ENCODE assay signal across 18 cellular contexts in the genomic region with DNA sequence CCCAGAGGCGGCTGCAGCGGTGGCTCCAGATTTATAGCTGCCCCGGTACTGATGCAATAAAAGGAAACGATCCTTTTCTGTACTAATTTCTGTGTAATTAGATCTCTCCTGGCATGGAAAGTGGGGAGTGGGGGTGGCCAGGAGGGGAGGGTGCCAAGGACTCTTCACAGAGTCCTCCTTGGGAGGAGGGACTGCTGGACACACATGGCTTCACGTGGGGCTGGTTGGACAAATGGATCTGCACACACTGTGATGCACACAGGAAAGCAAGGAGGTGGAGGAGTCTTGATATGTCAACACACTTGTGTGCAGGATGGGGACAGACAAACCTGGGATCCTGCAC. TPM values are rescaled to one million over a fixed set of nuclear protein-coding genes. Genes with fewer than 3 reads are reported as not detected.
DNase-seq lines count a peak whose midpoint lies in the region; TF ChIP-seq lines count a peak whose summit lies in the region.
"Had no signal": no experiment of that assay in that cellular context is flagged by ENCODE, and none has a peak within 500 bp of the region (broad histone marks: within the 10 kb centered on the region; RNA-seq: fewer than 3 reads in every experiment).

No MANE protein-coding gene starts in this region.

- WGBS in neuronal stem cell (ENCODE audit: extremely low coverage in 2 of 2, insufficient read length in 2 of 2, insufficient replicate concordance in 1 of 2), 2 donors: no CpG with 5 or more reads among the region's 5 CpGs

- H3K9me3 Mint-ChIP-seq in HFFc6: no peaks in the 10 kb centered on the region
- H3K9me3 Mint-ChIP-seq: CD8-positive, alpha-beta T cell had no signal

- peaks cover 43% of the 10 kb centered on the region for H3K27me3 Mint-ChIP-seq in HFFc6 (ENCODE audit: insufficient read depth)

- no peak overlapping the region for H3K27ac ChIP-seq in HEK293 (ENCODE audit: extremely low read depth, low read depth, low read length)
- peak overlapping the region; percentile 51 for H3K27ac ChIP-seq in cingulate gyrus (ENCODE audit: low read depth, low read length)
- H3K27ac ChIP-seq in neuronal stem cell (replicated peaks; ENCODE audit: low read length): no peak overlapping the region

- TF ChIP-seq CTCF in AG10803 (conservative IDR thresholded peaks at IDR 0.05; ENCODE audit: low read length) (no peak), HEK293 (tag by site-specific recombination; IDR thresholded peaks at IDR 0.05) (no peak), HFFc6 (IDR thresholded peaks at IDR 0.05) (no peak)

- no peak overlapping the region for H3K23ac ChIP-seq in neuronal stem cell (ENCODE audit: low read depth, low read length, poor library complexity)

- H3K9me3 ChIP-seq in HEK293 (ENCODE audit: control insufficient read depth, insufficient read depth, low read depth, low read length) (no peaks in the 10 kb centered on the region), neuronal stem cell (replicated peaks in 1 of 2; ENCODE audit: control insufficient read depth in 2 of 2, insufficient read depth in 1 of 2, low read depth in 1 of 2, low read length in 2 of 2) (no peaks in the 10 kb centered on the region)

- peaks cover 39% of the 10 kb centered on the region for H3K4me1 Mint-ChIP-seq in HFFc6 (ENCODE audit: low read depth)

- no peak overlapping the region for H2BK15ac ChIP-seq in neuronal stem cell (ENCODE audit: low read length)

- H2BK12ac ChIP-seq in neuronal stem cell (ENCODE audit: low read length): no peak overlapping the region

- peak; percentile 8 for DNase-seq in AG10803 (ENCODE audit: low read depth)
- DNase-seq in neuronal stem cell (ENCODE audit: low spot score): no peak
- DNase-seq in HFFc6: no peak
- DNase-seq in NCI-H524 treated with DMSO at 0.1 percent for 48 hours (lab: John Stamatoyannopoulos, UW): no peak
- no peak for DNase-seq in SK-N-DZ (ENCODE audit: low spot score)
- DNase-seq: ACHN; AML-193; Calu3; CD8-positive, alpha-beta T cell; DMS79 treated with DMSO at 0.1 percent for 48 hours; GF-D8; GOT3; H7 had no signal

- no peak overlapping the region for H2BK5ac ChIP-seq in neuronal stem cell (ENCODE audit: low read length)

- no peak overlapping the region for H4K91ac ChIP-seq in neuronal stem cell (ENCODE audit: low read depth, low read length, poor library complexity)

- H3K36me3 Mint-ChIP-seq in HFFc6 (ENCODE audit: low read depth): no peaks in the 10 kb centered on the region
- H3K36me3 Mint-ChIP-seq: CD8-positive, alpha-beta T cell had no signal

- CTCF ChIA-PET in HEK293 (lab: Yijun Ruan, JAX): interaction anchor here (0.6 to 29.1 kb wide), 12 partner anchors 9 to 533 kb away, joined by 3 to 915 read pairs (median 4); no protein-coding TSS in a partner anchor

- H3K4me1 ChIP-seq in HEK293 (ENCODE audit: control insufficient read depth, insufficient read depth, low read length): peaks cover 6% of the 10 kb centered on the region
- H3K4me1 ChIP-seq in neuronal stem cell (ENCODE audit: control insufficient read depth in 2 of 2, insufficient read depth in 1 of 2, low read depth in 1 of 2, low read length in 2 of 2): peaks cover 7 to 13% of the 10 kb centered on the region in 2 donors

- H3K4me2 ChIP-seq in neuronal stem cell (ENCODE audit: insufficient read depth, low read length, poor library complexity, severe bottlenecking): no peak overlapping the region

- H3K4me3 ChIP-seq in AG10803 (ENCODE audit: low read length): no peak overlapping the region
- H3K4me3 ChIP-seq in HEK293 (ENCODE audit: low read depth, low read length): no peak overlapping the region
- H3K4me3 ChIP-seq in neuronal stem cell (ENCODE audit: low read length in 2 of 2): no peak overlapping the region

- no peak overlapping the region for H3K14ac ChIP-seq in neuronal stem cell (ENCODE audit: low read length)

- H3K79me1 ChIP-seq in neuronal stem cell (ENCODE audit: low read depth, low read length): peaks cover 2% of the 10 kb centered on the region

- H3K27ac Mint-ChIP-seq in HFFc6: no peak overlapping the region
- H3K27ac Mint-ChIP-seq: CD14-positive monocyte; CD8-positive, alpha-beta T cell had no signal

- H2BK120ac ChIP-seq in neuronal stem cell (ENCODE audit: low read depth, low read length): no peak overlapping the region

- H3K4ac ChIP-seq in neuronal stem cell (ENCODE audit: low read length): no peak overlapping the region

- no peak overlapping the region for H3K18ac ChIP-seq in neuronal stem cell (ENCODE audit: low read length)

- H2AK5ac ChIP-seq in neuronal stem cell (ENCODE audit: low read depth, low read length): peak overlapping the region; percentile 14

- no peak overlapping the region for H4K8ac ChIP-seq in neuronal stem cell (ENCODE audit: low read depth, low read length)

- POLR2A ChIA-PET in HEK293 (lab: Yijun Ruan, JAX): interaction anchor here (0.9 kb wide), 1 partner anchor 34 kb away, joined by 3 read pairs; no protein-coding TSS in a partner anchor

- H3K4me3 Mint-ChIP-seq in HFFc6: no peak overlapping the region
- H3K4me3 Mint-ChIP-seq: CD8-positive, alpha-beta T cell had no signal

- no peaks in the 10 kb centered on the region for H3K36me3 ChIP-seq in HEK293 (ENCODE audit: control insufficient read depth in 2 of 2, insufficient read depth in 1 of 2, low read length in 2 of 2)
- H3K36me3 ChIP-seq in neuronal stem cell (replicated peaks in 1 of 2; ENCODE audit: control insufficient read depth in 2 of 2, insufficient read depth in 2 of 2, low read length in 2 of 2): no peaks in the 10 kb centered on the region

- H3K27me3 ChIP-seq in neuronal stem cell (ENCODE audit: control insufficient read depth in 3 of 3, insufficient read depth in 3 of 3, low read depth in 1 of 3, low read length in 3 of 3): peaks cover 0 to 85% (median 45%) of the 10 kb centered on the region in 3 experiments

- no peak overlapping the region for H3K9ac ChIP-seq in neuronal stem cell (ENCODE audit: low read depth, low read length, poor library complexity)

- no peak overlapping the region for H2AFZ ChIP-seq in neuronal stem cell (ENCODE audit: low read length)

TF ChIP-seq in HEK293, 187 proteins besides CTCF, POLR2A, EP300 and RAD21 (continues in another document):
- TF ChIP-seq, protein P1, sequence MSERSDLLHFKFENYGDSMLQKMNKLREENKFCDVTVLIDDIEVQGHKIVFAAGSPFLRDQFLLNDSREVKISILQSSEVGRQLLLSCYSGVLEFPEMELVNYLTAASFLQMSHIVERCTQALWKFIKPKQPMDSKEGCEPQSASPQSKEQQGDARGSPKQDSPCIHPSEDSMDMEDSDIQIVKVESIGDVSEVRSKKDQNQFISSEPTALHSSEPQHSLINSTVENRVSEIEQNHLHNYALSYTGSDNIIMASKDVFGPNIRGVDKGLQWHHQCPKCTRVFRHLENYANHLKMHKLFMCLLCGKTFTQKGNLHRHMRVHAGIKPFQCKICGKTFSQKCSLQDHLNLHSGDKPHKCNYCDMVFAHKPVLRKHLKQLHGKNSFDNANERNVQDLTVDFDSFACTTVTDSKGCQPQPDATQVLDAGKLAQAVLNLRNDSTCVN (tag by site-specific recombination; optimal IDR thresholded peaks at IDR 0.05): no peak
- TF ChIP-seq, protein P2, sequence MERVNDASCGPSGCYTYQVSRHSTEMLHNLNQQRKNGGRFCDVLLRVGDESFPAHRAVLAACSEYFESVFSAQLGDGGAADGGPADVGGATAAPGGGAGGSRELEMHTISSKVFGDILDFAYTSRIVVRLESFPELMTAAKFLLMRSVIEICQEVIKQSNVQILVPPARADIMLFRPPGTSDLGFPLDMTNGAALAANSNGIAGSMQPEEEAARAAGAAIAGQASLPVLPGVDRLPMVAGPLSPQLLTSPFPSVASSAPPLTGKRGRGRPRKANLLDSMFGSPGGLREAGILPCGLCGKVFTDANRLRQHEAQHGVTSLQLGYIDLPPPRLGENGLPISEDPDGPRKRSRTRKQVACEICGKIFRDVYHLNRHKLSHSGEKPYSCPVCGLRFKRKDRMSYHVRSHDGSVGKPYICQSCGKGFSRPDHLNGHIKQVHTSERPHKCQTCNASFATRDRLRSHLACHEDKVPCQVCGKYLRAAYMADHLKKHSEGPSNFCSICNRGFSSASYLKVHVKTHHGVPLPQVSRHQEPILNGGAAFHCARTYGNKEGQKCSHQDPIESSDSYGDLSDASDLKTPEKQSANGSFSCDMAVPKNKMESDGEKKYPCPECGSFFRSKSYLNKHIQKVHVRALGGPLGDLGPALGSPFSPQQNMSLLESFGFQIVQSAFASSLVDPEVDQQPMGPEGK (tag by site-specific recombination; IDR thresholded peaks at IDR 0.05): peak; percentile 76
- TF ChIP-seq PRDM1 (tag by site-specific recombination; IDR thresholded peaks at IDR 0.05): no peak
- TF ChIP-seq ZNF843 (tag by site-specific recombination; IDR thresholded peaks at IDR 0.05): no peak
- TF ChIP-seq ZNF544 (tag by site-specific recombination; IDR thresholded peaks at IDR 0.05): no peak

RNA-seq across cellular contexts. Expression of a gene that starts 23.8 kb away (rescaled TPM):
- 847 TPM for polyA plus RNA-seq in neuronal stem cell (2013, experiment 1 of 2)
- polyA plus RNA-seq in neuronal stem cell (2013, experiment 2 of 2): 851 TPM
- total RNA-seq in HFFc6 (2021; fragmentation: NEBNext Ultra II Directional; extraction: Animal tissue kit (Norgen Biotek cat#: 25700)): 100 to 1,000 TPM; 257 to 366 (median 308) TPM
- 1,037 and 1,180 TPM in 2 replicates for polyA plus RNA-seq in SK-N-DZ (2014; cell fraction: cytosol; rRNA removed)
- 519 and 626 TPM in 2 replicates for polyA plus RNA-seq in SK-N-DZ (2014; cell fraction: nucleus; rRNA removed)

RNA-seq across cellular contexts. Expression of a gene that starts 27.6 kb away (rescaled TPM):
- 27.1 TPM for polyA plus RNA-seq in neuronal stem cell (2013, experiment 1 of 2)
- polyA plus RNA-seq in neuronal stem cell (2013, experiment 2 of 2): 26.1 TPM
- total RNA-seq in HFFc6 (2021; fragmentation: NEBNext Ultra II Directional; extraction: Animal tissue kit (Norgen Biotek cat#: 25700)): 10 to 100 TPM; 77.3 to 99.3 (median 87.2) TPM
- polyA plus RNA-seq in SK-N-DZ (2014; cell fraction: cytosol; rRNA removed): 51.8 and 62.2 TPM in 2 replicates
- 236 and 252 TPM in 2 replicates for polyA plus RNA-seq in SK-N-DZ (2014; cell fraction: nucleus; rRNA removed)

RNA-seq across cellular contexts. Expression of a gene that starts 52.1 kb away (rescaled TPM):
- polyA plus RNA-seq in neuronal stem cell (2013, experiment 1 of 2): 0.35 TPM
- polyA plus RNA-seq in neuronal stem cell (2013, experiment 2 of 2): 0.35 TPM
- not detected for total RNA-seq in HFFc6 (2021; fragmentation: NEBNext Ultra II Directional; extraction: Animal tissue kit (Norgen Biotek cat#: 25700))
- polyA plus RNA-seq in SK-N-DZ (2014; cell fraction: cytosol; rRNA removed): not detected in 2 replicates
- polyA plus RNA-seq in SK-N-DZ (2014; cell fraction: nucleus; rRNA removed): not detected in 2 replicates
- total RNA-seq: Calu3; CD8-positive, alpha-beta T cell; H7; HT-29 had no signal
- polyA plus RNA-seq: BJ, CD14-positive monocyte had no signal
